In genomic region chr11:62771144-62772021, GRCh38 we compare ENCODE assay signal across 8 cellular contexts. TPM values are rescaled to one million over a fixed set of nuclear protein-coding genes. Genes with fewer than 3 reads are reported as not detected.
DNase-seq lines count a peak whose midpoint lies in the region; ATAC-seq and TF ChIP-seq lines count a peak whose summit lies in the region.

TSS of gene TAF6L (plus strand) at chr11:62771396. CDS start at chr11:62775784, 4,388 bp downstream.

- peak; percentile 95 for DNase-seq in DMS153 (lab: John Stamatoyannopoulos, UW)
- peak; percentile 89 for DNase-seq in activated T-cell treated with anti-CD3 and anti-CD28 coated beads, Interleukin-2, amount 50 U/mL, for 4 hours
- DNase-seq in stimulated activated CD8-positive, alpha-beta memory T cell treated with anti-CD3 and anti-CD28 coated beads, Interleukin-7, amount 100 ng/mL, for 4 hours (ENCODE audit: low read depth in 2 of 2), result peak; percentile 85 to 88

- ATAC-seq in GM21576 (IDR thresholded peaks at IDR 0.05; ENCODE audit: unreplicated experiment) (peak; percentile 73), esophagus mucosa (peak; percentile 96)
- peak; percentile 95 to 96 for ATAC-seq in activated T-cell treated with anti-CD3 and anti-CD28 coated beads, Interleukin-2, amount 50 U/mL, for 4 hours

- no peaks in the 10 kb centered on the region for H3K9me3 Mint-ChIP-seq in activated T-cell treated with anti-CD3 and anti-CD28 coated beads, Interleukin-2, amount 50 U/mL, for 4 hours

- peaks cover 0 to 18% of the 10 kb centered on the region in 2 donors for H3K4me1 ChIP-seq in muscle layer of duodenum (ENCODE audit: control insufficient read depth in 1 of 2, insufficient read depth in 2 of 2, low read length in 2 of 2)

- peak within 1 kb of the TSS; percentile 73 to 77 for H3K4me3 ChIP-seq in muscle layer of duodenum (ENCODE audit: low read depth in 1 of 2, low read length in 2 of 2)

- TF ChIP-seq EP300 in Ishikawa (IDR thresholded peaks at IDR 0.05; ENCODE audit: borderline replicate concordance), result no peak

- no peaks in the 10 kb centered on the region for H3K27me3 Mint-ChIP-seq in activated T-cell treated with anti-CD3 and anti-CD28 coated beads, Interleukin-2, amount 50 U/mL, for 4 hours (ENCODE audit: low read depth)

- TF ChIP-seq RAD21 in Ishikawa (IDR thresholded peaks at IDR 0.05; ENCODE audit: low read depth), result no peak

- peak within 1 kb of the TSS; percentile 62 for H3K27ac ChIP-seq in muscle layer of duodenum (ENCODE audit: low read length)

- H3K4me1 Mint-ChIP-seq in activated T-cell treated with anti-CD3 and anti-CD28 coated beads, Interleukin-2, amount 50 U/mL, for 4 hours (ENCODE audit: low read depth), result peaks cover 24% of the 10 kb centered on the region

- peak within 1 kb of the TSS; percentile 88 for H3K4me3 Mint-ChIP-seq in activated T-cell treated with anti-CD3 and anti-CD28 coated beads, Interleukin-2, amount 50 U/mL, for 4 hours

- peaks cover 11% of the 10 kb centered on the region for H3K36me3 Mint-ChIP-seq in activated T-cell treated with anti-CD3 and anti-CD28 coated beads, Interleukin-2, amount 50 U/mL, for 4 hours (ENCODE audit: insufficient read depth)

- H3K36me3 ChIP-seq in muscle layer of duodenum (ENCODE audit: control insufficient read depth in 1 of 2, insufficient read depth in 2 of 2, low read length in 2 of 2), result peaks cover 17 to 22% of the 10 kb centered on the region in 2 donors

- H3K9me3 ChIP-seq in muscle layer of duodenum (ENCODE audit: control insufficient read depth in 1 of 2, low read length in 2 of 2), result no peaks in the 10 kb centered on the region

- no peaks in the 10 kb centered on the region for H3K27me3 ChIP-seq in muscle layer of duodenum (ENCODE audit: low read depth, low read length)

TF ChIP-seq in Ishikawa, 13 proteins besides CTCF, POLR2A, EP300 and RAD21:
- no peak for TF ChIP-seq CEBPB (IDR thresholded peaks at IDR 0.05)
- peak; percentile 86 for TF ChIP-seq ZBTB7A (IDR thresholded peaks at IDR 0.05; ENCODE audit: low read depth)
- no peak for TF ChIP-seq REST (IDR thresholded peaks at IDR 0.05; ENCODE audit: low read depth)
- no peak for TF ChIP-seq NFIC (IDR thresholded peaks at IDR 0.05)
- no peak for TF ChIP-seq TCF12 (IDR thresholded peaks at IDR 0.05; ENCODE audit: low read depth)
- TF ChIP-seq USF1 (IDR thresholded peaks at IDR 0.05), result peak; percentile 94
- TF ChIP-seq, protein P1, sequence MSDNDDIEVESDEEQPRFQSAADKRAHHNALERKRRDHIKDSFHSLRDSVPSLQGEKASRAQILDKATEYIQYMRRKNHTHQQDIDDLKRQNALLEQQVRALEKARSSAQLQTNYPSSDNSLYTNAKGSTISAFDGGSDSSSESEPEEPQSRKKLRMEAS (IDR thresholded peaks at IDR 0.05), result peak; percentile 65; the same call in 1 of the 2 replicates
- no peak for TF ChIP-seq CREB1 (IDR thresholded peaks at IDR 0.05; ENCODE audit: low read depth)
- no peak for TF ChIP-seq TEAD4 (IDR thresholded peaks at IDR 0.05)
- no peak for TF ChIP-seq FOXM1 (IDR thresholded peaks at IDR 0.05; ENCODE audit: borderline replicate concordance, low read depth)
- TF ChIP-seq EGR1 (IDR thresholded peaks at IDR 0.05), result peak; percentile 83
- peak; percentile 28; the same call in 1 of the 2 replicates for TF ChIP-seq TAF1 (IDR thresholded peaks at IDR 0.05; ENCODE audit: low read depth)
- no peak for TF ChIP-seq YY1 (IDR thresholded peaks at IDR 0.05; ENCODE audit: low read depth)

TF ChIP-seq in PFSK-1, 5 proteins besides CTCF, POLR2A, EP300 and RAD21:
- TF ChIP-seq FOXP2 (optimal IDR thresholded peaks at IDR 0.05; ENCODE audit: borderline replicate concordance, extremely low read depth, extremely low read length, insufficient read depth) (peak; percentile 66), TAF1 (IDR thresholded peaks at IDR 0.05; ENCODE audit: borderline replicate concordance, insufficient read depth, low read length) (peak; percentile 56; the same call in 1 of the 2 replicates), REST (IDR thresholded peaks at IDR 0.05; ENCODE audit: insufficient read depth in 1 of 2, low read depth in 2 of 2, low read length in 2 of 2) (no peak), SIN3A (IDR thresholded peaks at IDR 0.05; ENCODE audit: borderline replicate concordance, insufficient read depth, low read length) (0 out of 2 replicates have a peak, but pooled peaks have one; percentile 76), POLR2AphosphoS5 (IDR thresholded peaks at IDR 0.05; ENCODE audit: low read depth, low read length) (peak; percentile 89)

RNA-seq across cellular contexts. Expression of gene TAF6L, which starts in this region (rescaled TPM):
- polyA plus RNA-seq in PFSK-1 (2012; ENCODE audit: insufficient read length, low read depth), result 37.6 TPM
- total RNA-seq in activated T-cell treated with anti-CD3 and anti-CD28 coated beads, Interleukin-2, amount 50 U/mL, for 4 hours, result 10 to 100 TPM; 27.2 to 34.3 (median 29.1) TPM
- total RNA-seq in esophagus mucosa, result 10.3 TPM

Comparison
In these comparisons a context has a peak if more than half of its experiments do, and no peak if none do; other contexts are left out.
1. Peak in every context shown above with its lines: DNase-seq, ATAC-seq, H3K4me3 ChIP-seq and H3K27ac ChIP-seq.